8 cellular contexts compared by ENCODE assay signal in the genomic region with DNA sequence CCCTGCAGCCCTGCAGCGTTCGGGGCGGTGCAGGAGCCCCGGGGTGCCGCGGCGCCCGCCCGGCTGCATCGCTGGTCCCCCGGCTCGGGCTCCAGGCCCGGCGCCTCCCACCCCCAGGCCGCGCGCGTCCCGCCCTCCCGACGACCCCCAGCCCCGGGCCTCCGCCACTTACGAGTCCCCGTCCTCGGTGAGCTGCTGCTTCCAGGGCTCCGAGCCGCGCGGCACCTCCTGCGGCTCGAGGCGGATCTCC. TPM values are rescaled to one million over a fixed set of nuclear protein-coding genes. Genes with fewer than 3 reads are reported as not detected.
DNase-seq lines count a peak whose midpoint lies in the region; ATAC-seq and TF ChIP-seq lines count a peak whose summit lies in the region.

No MANE protein-coding gene starts in this region.

- H3K27ac ChIP-seq in HUES6 (ENCODE audit: low read depth, low read length), result peak overlapping the region; percentile 99

- H3K27me3 Mint-ChIP-seq in CD14-positive monocyte (ENCODE audit: low read depth in 3 of 3), result peaks cover 1 to 9% (median 6%) of the 10 kb centered on the region in 3 donors
- no peaks in the 10 kb centered on the region for H3K27me3 Mint-ChIP-seq in central memory CD8-positive, alpha-beta T cell
- no peaks in the 10 kb centered on the region for H3K27me3 Mint-ChIP-seq in natural killer cell (ENCODE audit: low read depth in 2 of 2)

- H3K4me3 Mint-ChIP-seq in CD14-positive monocyte, result peak overlapping the region; percentile 88 to 95
- H3K4me3 Mint-ChIP-seq in central memory CD8-positive, alpha-beta T cell, result peak overlapping the region; percentile 92
- H3K4me3 Mint-ChIP-seq in natural killer cell, result peak overlapping the region; percentile 99

- H3K36me3 Mint-ChIP-seq in CD14-positive monocyte (peaks cover 41 to 44% of the 10 kb centered on the region in 2 donors), natural killer cell (peaks cover 25% of the 10 kb centered on the region)
- peaks cover 55% of the 10 kb centered on the region for H3K36me3 Mint-ChIP-seq in central memory CD8-positive, alpha-beta T cell (ENCODE audit: insufficient read depth)

- H3K9me3 ChIP-seq in HUES6 (ENCODE audit: control insufficient read depth, insufficient read depth, low read depth, low read length), result no peaks in the 10 kb centered on the region

- no peak for ATAC-seq in central memory CD8-positive, alpha-beta T cell (replicated peaks; ENCODE audit: extremely low read depth, poor library complexity, severe bottlenecking)
- no peak for ATAC-seq in natural killer cell
- ATAC-seq in HG03439 (IDR thresholded peaks at IDR 0.05; ENCODE audit: unreplicated experiment), result no peak
- ATAC-seq in HG02623 (IDR thresholded peaks at IDR 0.05; ENCODE audit: unreplicated experiment), result no peak

- intact Hi-C loops in CD14-positive monocyte (cut with micrococcal nuclease) (loop anchor here (1.0 to 10.0 kb wide), 7 partner anchors 37 to 282 kb away; a partner anchor contains a TSS), natural killer cell (cut with micrococcal nuclease) (loop anchor here (1.0 to 5.0 kb wide), 6 partner anchors 112 to 547 kb away; a partner anchor contains a TSS)

- H3K4me1 ChIP-seq in HUES6 (ENCODE audit: control insufficient read depth, insufficient read depth, low read length), result peaks cover 38% of the 10 kb centered on the region

- DNase-seq in CD14-positive monocyte (ENCODE audit: low spot score) (no peak), natural killer cell (no peak), DMS153 (lab: John Stamatoyannopoulos, UW) (no peak)
- no peak for DNase-seq in central memory CD8-positive, alpha-beta T cell (ENCODE audit: low spot score in 2 of 2)
- no peak for DNase-seq in stimulated activated CD4-positive, alpha-beta T cell treated with anti-CD3 and anti-CD28 coated beads, Interleukin-15, amount 100 ng/mL, for 24 hours

- H3K4me3 ChIP-seq in HUES6 (ENCODE audit: low read depth, low read length), result peak overlapping the region; percentile 98

- H3K27ac Mint-ChIP-seq in CD14-positive monocyte (peak overlapping the region; percentile 98 to 100 (median 99)), natural killer cell (peak overlapping the region; percentile 98)
- peak overlapping the region; percentile 99 for H3K27ac Mint-ChIP-seq in central memory CD8-positive, alpha-beta T cell (ENCODE audit: low read depth)

- H3K9ac ChIP-seq in HUES6 (ENCODE audit: low read length), result peak overlapping the region; percentile 99

- H3K4me1 Mint-ChIP-seq in CD14-positive monocyte (peaks cover 58% of the 10 kb centered on the region), natural killer cell (peaks cover 63 to 66% of the 10 kb centered on the region in 2 donors)
- peaks cover 61% of the 10 kb centered on the region for H3K4me1 Mint-ChIP-seq in central memory CD8-positive, alpha-beta T cell

- peaks cover 0 to 8% (median 6%) of the 10 kb centered on the region in 7 donors for H3K9me3 Mint-ChIP-seq in CD14-positive monocyte
- H3K9me3 Mint-ChIP-seq in central memory CD8-positive, alpha-beta T cell, result no peaks in the 10 kb centered on the region
- no peaks in the 10 kb centered on the region for H3K9me3 Mint-ChIP-seq in natural killer cell

- TF ChIP-seq CTCF in CD14-positive monocyte (IDR thresholded peaks at IDR 0.05), result no peak
- TF ChIP-seq CTCF in natural killer cell (IDR thresholded peaks at IDR 0.05), result no peak

- no peaks in the 10 kb centered on the region for H3K27me3 ChIP-seq in HUES6 (ENCODE audit: control insufficient read depth, insufficient read depth, low read length)

- peaks cover 38% of the 10 kb centered on the region for H3K36me3 ChIP-seq in HUES6 (ENCODE audit: control insufficient read depth, insufficient read depth, low read length)

RNA-seq across cellular contexts. Expression of a gene that starts 0.4 kb away (rescaled TPM):
- polyA plus RNA-seq in CD14-positive monocyte, result 100 to 1,000 TPM; 868 to 935 TPM
- total RNA-seq in natural killer cell, result 1,000 to 10,000 TPM; 2,039 to 3,339 (median 2,499) TPM
